23 cellular contexts compared by ENCODE assay signal in genomic region chr17:36617773-36618172, GRCh38.
"Had no signal": no experiment of that assay in that cellular context is flagged by ENCODE, and none has a peak within 500 bp of the region (broad histone marks: within the 10 kb centered on the region; RNA-seq: fewer than 3 reads in every experiment).

No MANE protein-coding gene starts in this region.

- H3K4me1 Mint-ChIP-seq: mesothelial cell of epicardium had no signal

- ATAC-seq: esophagus mucosa, gastrocnemius medialis, heart right ventricle, left cardiac atrium, left lung, left ventricle myocardium superior, lower lobe of right lung, mucosa of descending colon had no signal

- H3K4me1 ChIP-seq: esophagus squamous epithelium, heart right ventricle, left lung, lower lobe of right lung had no signal

- H3K9me3 Mint-ChIP-seq: mesothelial cell of epicardium had no signal

- H3K36me3 ChIP-seq: esophagus squamous epithelium, gastrocnemius medialis, heart right ventricle, left lung, lower lobe of right lung had no signal

- H3K4me3 Mint-ChIP-seq: mesothelial cell of epicardium had no signal

- DNase-seq: dermis blood vessel endothelial cell; dorsolateral prefrontal cortex; effector CD4-positive, alpha-beta T cell; effector memory CD4-positive, alpha-beta T cell; erythroblast; esophagus squamous epithelium; foreskin fibroblast; foreskin melanocyte; gastrocnemius medialis; glutamatergic neuron; head of caudate nucleus; heart right ventricle; hippocampal formation; left cardiac atrium; left lung; left ventricle myocardium superior; lower lobe of right lung; mesenchymal stem cell; mucosa of descending colon had no signal

- H3K36me3 Mint-ChIP-seq: mesothelial cell of epicardium had no signal

- H3K4me3 ChIP-seq: coronary artery, dorsolateral prefrontal cortex, esophagus squamous epithelium, gastrocnemius medialis, heart right ventricle, left lung, lower lobe of right lung, mucosa of descending colon had no signal

- H3K9me3 ChIP-seq: esophagus squamous epithelium, gastrocnemius medialis, heart right ventricle, left lung, lower lobe of right lung, mucosa of descending colon had no signal

- H3K27ac ChIP-seq: coronary artery, dorsolateral prefrontal cortex, epithelial cell of prostate, esophagus squamous epithelium, gastrocnemius medialis, heart right ventricle, left lung, lower lobe of right lung had no signal

- H3K27ac Mint-ChIP-seq: mesothelial cell of epicardium had no signal

- H3K27me3 ChIP-seq: gastrocnemius medialis had no signal
